In the genomic region with DNA sequence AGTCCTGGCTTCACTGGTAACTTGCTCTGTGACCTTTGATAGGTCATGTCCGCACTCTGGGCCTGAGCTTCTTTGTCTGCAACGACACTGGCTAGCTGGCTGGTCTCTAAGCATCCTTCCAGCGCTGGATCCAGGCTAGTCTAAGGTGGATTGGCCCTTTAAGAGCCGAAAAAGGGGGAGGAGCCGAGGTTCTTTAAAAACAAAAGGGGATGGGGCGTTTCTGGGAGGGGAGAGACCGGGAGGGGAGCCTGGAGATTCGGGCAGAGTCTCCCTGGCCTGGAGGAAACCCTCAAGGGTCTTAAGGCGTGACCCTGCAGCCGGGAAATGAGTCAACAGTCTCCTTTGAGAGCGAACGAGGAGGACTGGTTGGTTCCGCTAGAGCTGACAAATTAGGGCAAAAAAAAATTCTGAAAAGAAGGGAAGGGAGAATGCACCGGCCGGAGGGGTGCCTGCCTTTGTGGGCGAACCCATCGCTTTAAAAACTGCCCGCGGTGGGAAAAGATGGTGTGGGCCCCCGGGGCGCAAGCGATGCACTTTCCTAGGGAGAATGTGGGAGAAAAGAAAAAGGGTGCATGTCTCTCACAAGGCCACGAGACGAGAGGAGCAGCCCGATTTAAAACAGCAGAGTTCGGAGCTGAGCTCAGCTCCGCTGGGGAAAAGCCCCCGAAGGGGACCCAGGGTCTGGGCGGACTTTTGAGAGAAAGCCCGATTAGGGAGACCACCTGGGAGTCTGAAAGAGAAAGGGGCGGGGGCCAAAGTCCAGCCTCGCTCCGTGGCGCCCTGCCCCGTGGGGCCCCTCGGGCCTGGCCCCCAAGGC, we compare ENCODE assay signal across 8 cellular contexts. TPM values are rescaled to one million over a fixed set of nuclear protein-coding genes. Genes with fewer than 3 reads are reported as not detected.
DNase-seq lines count a peak whose midpoint lies in the region; ATAC-seq and TF ChIP-seq lines count a peak whose summit lies in the region.

No MANE protein-coding gene starts in this region.

- no peak for TF ChIP-seq EP300 in esophagus muscularis mucosa (IDR thresholded peaks at IDR 0.05)

- WGBS in esophagus muscularis mucosa = under 1% methylated on average over 36 of the region's 36 CpGs

- TF ChIP-seq POLR2A in esophagus muscularis mucosa (IDR thresholded peaks at IDR 0.05; ENCODE audit: low read depth) = no peak

- DNase-seq in COLO829 (ENCODE audit: low spot score) = peak; percentile 45
- DNase-seq in NCI-H82 (lab: John Stamatoyannopoulos, UW) = peak; percentile 80
- peak; percentile 62 for DNase-seq in activated T-cell treated with anti-CD3 and anti-CD28 coated beads, Interleukin-2, amount 50 U/mL, for 24 hours
- DNase-seq in esophagus muscularis mucosa (ENCODE audit: extremely low spot score) = no peak

- H3K27ac ChIP-seq in esophagus muscularis mucosa (replicated peaks in 1 of 4) (peak overlapping the region; percentile 86 to 93 (median 92)), stomach smooth muscle (ENCODE audit: low read length) (peak overlapping the region; percentile 78)

- peak overlapping the region; percentile 77 to 99 (median 85) for H3K4me3 ChIP-seq in esophagus muscularis mucosa
- H3K4me3 ChIP-seq in mononuclear cell (ENCODE audit: low read length) = peak overlapping the region; percentile 66
- peak overlapping the region; percentile 67 to 88 for H3K4me3 ChIP-seq in stomach smooth muscle (ENCODE audit: low read length in 2 of 2)

- H3K9me3 ChIP-seq in esophagus muscularis mucosa (no peaks in the 10 kb centered on the region), mononuclear cell (ENCODE audit: low read depth, low read length) (no peaks in the 10 kb centered on the region), stomach smooth muscle (ENCODE audit: control insufficient read depth in 2 of 2, low read length in 2 of 2) (no peaks in the 10 kb centered on the region)

- H3K27me3 ChIP-seq in esophagus muscularis mucosa (no peaks in the 10 kb centered on the region), mononuclear cell (ENCODE audit: insufficient read depth, low read length) (peaks cover 19% of the 10 kb centered on the region), stomach smooth muscle (ENCODE audit: control insufficient read depth in 1 of 2, insufficient read depth in 2 of 2, low read length in 2 of 2) (no peaks in the 10 kb centered on the region)

- H3K9me3 Mint-ChIP-seq in activated T-cell treated with anti-CD3 and anti-CD28 coated beads, Interleukin-2, amount 50 U/mL, for 24 hours = no peaks in the 10 kb centered on the region

- intact Hi-C loops in esophagus muscularis mucosa (cut with DNase I) = loop anchor here (2.0 to 10.0 kb wide), 3 partner anchors 45 to 387 kb away; a partner anchor contains a TSS

- TF ChIP-seq CTCF in esophagus muscularis mucosa (IDR thresholded peaks at IDR 0.05) = no peak

- H3K4me1 Mint-ChIP-seq in activated T-cell treated with anti-CD3 and anti-CD28 coated beads, Interleukin-2, amount 50 U/mL, for 24 hours (ENCODE audit: low read depth) = peaks cover 8% of the 10 kb centered on the region

- peaks cover 4% of the 10 kb centered on the region for H3K36me3 Mint-ChIP-seq in activated T-cell treated with anti-CD3 and anti-CD28 coated beads, Interleukin-2, amount 50 U/mL, for 24 hours (ENCODE audit: low read depth)

- peaks cover 41 to 63% (median 60%) of the 10 kb centered on the region in 4 donors for H3K4me1 ChIP-seq in esophagus muscularis mucosa
- H3K4me1 ChIP-seq in mononuclear cell (ENCODE audit: insufficient read depth, low read length) = peaks cover 19% of the 10 kb centered on the region
- peaks cover 56% of the 10 kb centered on the region for H3K4me1 ChIP-seq in stomach smooth muscle (ENCODE audit: control insufficient read depth, insufficient read depth, low read length)

- ATAC-seq in HG02970 (IDR thresholded peaks at IDR 0.05; ENCODE audit: low FRiP score, unreplicated experiment) = peak; percentile 7
- no peak for ATAC-seq in HG02852 (IDR thresholded peaks at IDR 0.05; ENCODE audit: unreplicated experiment)

- peaks cover 0 to 16% (median 2%) of the 10 kb centered on the region in 4 donors for H3K36me3 ChIP-seq in esophagus muscularis mucosa
- H3K36me3 ChIP-seq in stomach smooth muscle (ENCODE audit: control insufficient read depth in 2 of 2, insufficient read depth in 2 of 2, low read length in 2 of 2) = no peaks in the 10 kb centered on the region

- peak overlapping the region; percentile 93 for H3K4me3 Mint-ChIP-seq in activated T-cell treated with anti-CD3 and anti-CD28 coated beads, Interleukin-2, amount 50 U/mL, for 24 hours

- H3K27me3 Mint-ChIP-seq in activated T-cell treated with anti-CD3 and anti-CD28 coated beads, Interleukin-2, amount 50 U/mL, for 24 hours = peaks cover 20% of the 10 kb centered on the region

- H3K27ac Mint-ChIP-seq in activated T-cell treated with anti-CD3 and anti-CD28 coated beads, Interleukin-2, amount 50 U/mL, for 24 hours = peak overlapping the region; percentile 91

- H3K9ac ChIP-seq in stomach smooth muscle (ENCODE audit: low read length in 2 of 2) = peak overlapping the region; percentile 66 to 74

RNA-seq across cellular contexts. Expression of a gene that starts 1.0 kb away (rescaled TPM):
- total RNA-seq in esophagus muscularis mucosa (10 to 100 TPM; 15.8 to 41.9 (median 26.6) TPM), mononuclear cell (2.6 TPM)

RNA-seq across cellular contexts. Expression of a gene that starts 45.6 kb away (rescaled TPM):
- total RNA-seq in esophagus muscularis mucosa = 10 to 100 TPM; 12.0 to 25.8 (median 18.6) TPM
- 3.0 TPM for total RNA-seq in mononuclear cell
